Comparison of ENCODE assay signal across 8 cellular contexts in genomic region chr3:16849240-16849639, GRCh38. TPM values are rescaled to one million over a fixed set of nuclear protein-coding genes. Genes with fewer than 3 reads are reported as not detected.
DNase-seq lines count a peak whose midpoint lies in the region; ATAC-seq and TF ChIP-seq lines count a peak whose summit lies in the region.

No MANE protein-coding gene starts in this region.

- no peak overlapping the region for H2AFZ ChIP-seq in MM.1S (ENCODE audit: low read length)

- H3K9ac ChIP-seq in MM.1S (ENCODE audit: low read length), result no peak overlapping the region; the same call in 1 of the 2 replicates

- H3K36me3 Mint-ChIP-seq in CD4-positive, CD25-positive, alpha-beta regulatory T cell, result no peaks in the 10 kb centered on the region
- no peaks in the 10 kb centered on the region for H3K36me3 Mint-ChIP-seq in naive thymus-derived CD8-positive, alpha-beta T cell

- peaks cover 9% of the 10 kb centered on the region for H3K27me3 Mint-ChIP-seq in CD4-positive, CD25-positive, alpha-beta regulatory T cell
- no peaks in the 10 kb centered on the region for H3K27me3 Mint-ChIP-seq in naive thymus-derived CD8-positive, alpha-beta T cell

- no peak for TF ChIP-seq CTCF in MM.1S (IDR thresholded peaks at IDR 0.05; ENCODE audit: low read length)

- peak; percentile 75 to 85 for ATAC-seq in CD4-positive, CD25-positive, alpha-beta regulatory T cell (ENCODE audit: low read depth in 2 of 2)
- peak; percentile 90 for ATAC-seq in GM21447 (IDR thresholded peaks at IDR 0.05; ENCODE audit: unreplicated experiment)
- peak; percentile 90 to 93 for ATAC-seq in naive thymus-derived CD8-positive, alpha-beta T cell

- no peaks in the 10 kb centered on the region for H3K9me2 ChIP-seq in MM.1S (replicated peaks; ENCODE audit: insufficient read depth, low read length)

- peaks cover 2% of the 10 kb centered on the region for H3K27me3 ChIP-seq in CD4-positive, CD25-positive, alpha-beta regulatory T cell (ENCODE audit: control insufficient read depth, insufficient read depth, low read length)
- no peaks in the 10 kb centered on the region for H3K27me3 ChIP-seq in MM.1S (replicated peaks; ENCODE audit: insufficient read depth, low read length)

- H3K4me3 Mint-ChIP-seq in CD4-positive, CD25-positive, alpha-beta regulatory T cell, result peak overlapping the region; percentile 74 to 87 (median 76)
- peak overlapping the region; percentile 59 to 79 (median 76) for H3K4me3 Mint-ChIP-seq in naive thymus-derived CD8-positive, alpha-beta T cell

- peak overlapping the region; percentile 79 for H3K4me3 ChIP-seq in CD4-positive, CD25-positive, alpha-beta regulatory T cell (ENCODE audit: low read depth, low read length)
- no peak overlapping the region for H3K4me3 ChIP-seq in MM.1S (ENCODE audit: low read length)

- H3K9me3 ChIP-seq in CD4-positive, CD25-positive, alpha-beta regulatory T cell (ENCODE audit: control insufficient read depth in 2 of 2, low read length in 2 of 2), result no peaks in the 10 kb centered on the region
- H3K9me3 ChIP-seq in MM.1S (replicated peaks; ENCODE audit: insufficient read depth, low read length), result no peaks in the 10 kb centered on the region

- no peaks in the 10 kb centered on the region for H3F3A ChIP-seq in MM.1S (ENCODE audit: insufficient read depth, low read length)

- peaks cover 24% of the 10 kb centered on the region for H3K4me1 ChIP-seq in CD4-positive, CD25-positive, alpha-beta regulatory T cell (ENCODE audit: control insufficient read depth, insufficient read depth, low read length, poor library complexity, severe bottlenecking)
- H3K4me1 ChIP-seq in MM.1S (ENCODE audit: low read length), result peaks cover 9% of the 10 kb centered on the region

- DNase-seq in CD4-positive, CD25-positive, alpha-beta regulatory T cell, result peak; percentile 55 to 82 (median 64)
- DNase-seq in MM.1S, result peak; percentile 43
- DNase-seq in activated CD4-positive, CD25-positive, alpha-beta regulatory T cell treated with anti-CD3 and anti-CD28 coated beads, Interleukin-2, amount 50 U/mL, for 16 hours (ENCODE audit: low read depth, low spot score), result peak; percentile 17
- DNase-seq in dedifferentiated amniotic fluid mesenchymal stem cell (ENCODE audit: extremely low spot score), result peak; percentile 56
- peak; percentile 18 to 84 (median 63) for DNase-seq in naive thymus-derived CD8-positive, alpha-beta T cell
- DNase-seq in stimulated activated naive CD4-positive, alpha-beta T cell treated with Interleukin-2 at 50 U/mL for 16 hours (lab: John Stamatoyannopoulos, UW), result peak; percentile 64
- no peak for DNase-seq in kidney glomerular epithelial cell (lab: John Stamatoyannopoulos, UW)

- peak overlapping the region; percentile 33; the same call in 1 of the 2 replicates for H3K4me2 ChIP-seq in MM.1S (ENCODE audit: low read depth, low read length)

- H3K79me2 ChIP-seq in MM.1S (ENCODE audit: low read length), result no peaks in the 10 kb centered on the region

- H3K9me3 Mint-ChIP-seq in CD4-positive, CD25-positive, alpha-beta regulatory T cell, result no peaks in the 10 kb centered on the region
- H3K9me3 Mint-ChIP-seq in naive thymus-derived CD8-positive, alpha-beta T cell, result no peaks in the 10 kb centered on the region

- H3K27ac Mint-ChIP-seq in CD4-positive, CD25-positive, alpha-beta regulatory T cell, result peak overlapping the region; percentile 75 to 88 (median 78)
- peak overlapping the region; percentile 73 to 93 (median 87) for H3K27ac Mint-ChIP-seq in naive thymus-derived CD8-positive, alpha-beta T cell

- H3K36me3 ChIP-seq in CD4-positive, CD25-positive, alpha-beta regulatory T cell (ENCODE audit: control insufficient read depth, insufficient read depth, low read length), result no peaks in the 10 kb centered on the region
- no peaks in the 10 kb centered on the region for H3K36me3 ChIP-seq in MM.1S (replicated peaks; ENCODE audit: insufficient read depth, low read length)

- peaks cover 12 to 35% (median 31%) of the 10 kb centered on the region in 4 donors for H3K4me1 Mint-ChIP-seq in CD4-positive, CD25-positive, alpha-beta regulatory T cell
- H3K4me1 Mint-ChIP-seq in naive thymus-derived CD8-positive, alpha-beta T cell, result peaks cover 24 to 54% (median 48%) of the 10 kb centered on the region in 4 donors

- H4K20me1 ChIP-seq in MM.1S (ENCODE audit: insufficient read depth, low read length), result no peaks in the 10 kb centered on the region

- POLR2A ChIA-PET in naive thymus-derived CD8-positive, alpha-beta T cell (lab: Charles Lee), result interaction anchor here (0.6 to 3.0 kb wide), 5 partner anchors 9 to 1647 kb away, joined by 3 to 12 read pairs (median 4); partner anchors contain the start of gene PLCL2

- H3K27ac ChIP-seq in CD4-positive, CD25-positive, alpha-beta regulatory T cell (ENCODE audit: insufficient read depth, low read length, poor library complexity, severe bottlenecking), result peak overlapping the region; percentile 35
- peak overlapping the region; percentile 28; the same call in 1 of the 2 replicates for H3K27ac ChIP-seq in MM.1S (ENCODE audit: low read length)

RNA-seq across cellular contexts. Expression of gene PLCL2, which starts 35.5 kb away (rescaled TPM):
- total RNA-seq in CD4-positive, CD25-positive, alpha-beta regulatory T cell, result 42.9 TPM
- polyA plus RNA-seq in CD4-positive, CD25-positive, alpha-beta regulatory T cell, result 10 to 100 TPM; 27.1 to 36.4 (median 32.9) TPM
- 10 to 100 TPM; 85.0 to 86.3 TPM for total RNA-seq in naive thymus-derived CD8-positive, alpha-beta T cell
- polyA plus RNA-seq in naive thymus-derived CD8-positive, alpha-beta T cell, result 10 to 100 TPM; 57.7 to 84.4 (median 69.1) TPM
